14 cellular contexts compared by ENCODE assay signal in the genomic region with DNA sequence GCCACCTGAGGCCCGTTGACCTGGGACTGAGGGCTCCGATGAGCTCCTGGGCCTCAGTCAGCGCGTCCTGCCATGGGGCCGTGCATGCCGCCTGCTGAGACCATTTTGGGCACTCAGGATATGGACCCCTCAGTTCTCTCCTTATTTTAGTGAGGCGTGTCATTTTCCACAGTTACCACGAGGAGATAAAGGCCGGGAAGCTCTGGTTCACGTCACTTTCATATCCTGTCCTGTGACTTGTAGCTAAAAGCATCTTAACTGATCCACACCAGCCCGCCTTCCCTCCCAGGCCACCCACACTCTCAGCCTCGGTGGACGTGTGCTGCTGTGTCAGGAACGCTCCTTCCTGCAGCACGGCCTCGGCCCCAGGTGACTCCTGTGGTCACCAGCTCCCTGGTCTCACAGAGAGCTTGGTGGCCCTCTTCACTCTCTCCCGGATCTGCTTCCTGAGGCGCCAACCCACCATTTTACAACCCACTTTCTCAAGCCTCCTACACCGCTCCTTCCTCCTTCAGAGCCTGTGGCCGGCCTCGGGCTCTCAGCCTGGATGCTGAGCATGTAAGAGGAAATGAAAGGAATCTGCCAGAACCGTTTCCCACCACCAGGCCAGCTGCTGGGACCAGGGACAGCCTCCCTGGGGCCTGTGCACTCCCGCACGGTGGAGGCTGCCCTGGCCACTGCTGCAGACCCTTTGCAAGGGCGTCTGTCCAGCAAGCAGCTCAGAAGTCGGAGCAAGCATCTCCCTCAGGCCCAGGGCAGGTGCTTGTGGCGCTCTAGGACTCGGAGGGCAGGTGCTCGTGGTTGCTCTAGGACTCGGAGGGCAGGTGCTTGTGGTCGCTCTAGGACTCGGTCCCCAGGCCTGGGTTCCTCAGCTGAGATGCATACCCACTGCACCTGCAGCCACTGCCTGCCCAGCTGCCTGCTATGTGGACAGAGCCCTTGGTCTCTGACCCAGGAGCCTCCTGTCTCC. TPM values are rescaled to one million over a fixed set of nuclear protein-coding genes. Genes with fewer than 3 reads are reported as not detected.
A peak's percentile ranks its signal among the peaks of the same experiment; 100 is the strongest.
DNase-seq lines count a peak whose midpoint lies in the region; ATAC-seq lines count a peak whose summit lies in the region.
"Had no signal": no experiment of that assay in that cellular context is flagged by ENCODE, and none has a peak within 500 bp of the region (broad histone marks: within the 10 kb centered on the region; RNA-seq: fewer than 3 reads in every experiment).

No MANE protein-coding gene starts in this region.

- peaks cover 13% of the 10 kb centered on the region for H3K4me1 ChIP-seq in CD4-positive, CD25-positive, alpha-beta regulatory T cell (ENCODE audit: control insufficient read depth, insufficient read depth, low read length, poor library complexity, severe bottlenecking)
- H3K4me1 ChIP-seq: sigmoid colon had no signal

- no peak for ATAC-seq in CD4-positive, CD25-positive, alpha-beta regulatory T cell (ENCODE audit: low read depth in 2 of 2)
- no peak for ATAC-seq in esophagus mucosa
- ATAC-seq in GM18520 (IDR thresholded peaks at IDR 0.05; ENCODE audit: unreplicated experiment): no peak
- ATAC-seq: left colon; natural killer cell treated with Interleukin-12 subunit alpha and Interleukin-12 subunit beta and Interleukin-15 and Interleukin-18, amount 100 ng/mL, for 72 hours had no signal

- no peak for DNase-seq in CD4-positive, CD25-positive, alpha-beta regulatory T cell
- DNase-seq in ELF-1 (ENCODE audit: low read depth, low spot score) (peak; percentile 63), RPMI8226 (peak; percentile 85), foreskin melanocyte (peak; percentile 21), NCI-H345 (lab: John Stamatoyannopoulos, UW) (no peak)
- DNase-seq: left colon, NCI-H226, sigmoid colon, T1000, testis had no signal

- no peak overlapping the region for H3K27ac ChIP-seq in CD4-positive, CD25-positive, alpha-beta regulatory T cell (ENCODE audit: insufficient read depth, low read length, poor library complexity, severe bottlenecking)
- H3K27ac ChIP-seq: sigmoid colon had no signal

- H3K9me3 ChIP-seq in CD4-positive, CD25-positive, alpha-beta regulatory T cell (ENCODE audit: control insufficient read depth in 2 of 2, low read length in 2 of 2): no peaks in the 10 kb centered on the region
- H3K9me3 ChIP-seq: sigmoid colon, testis had no signal

- H3K27me3 ChIP-seq in CD4-positive, CD25-positive, alpha-beta regulatory T cell (ENCODE audit: control insufficient read depth, insufficient read depth, low read length): no peaks in the 10 kb centered on the region
- H3K27me3 ChIP-seq: sigmoid colon, testis had no signal

- H3K36me3 Mint-ChIP-seq in CD4-positive, CD25-positive, alpha-beta regulatory T cell: peaks cover 21% of the 10 kb centered on the region
- H3K36me3 Mint-ChIP-seq: natural killer cell treated with Interleukin-12 subunit alpha and Interleukin-12 subunit beta and Interleukin-15 and Interleukin-18, amount 100 ng/mL, for 72 hours had no signal

- H3K9me3 Mint-ChIP-seq in CD4-positive, CD25-positive, alpha-beta regulatory T cell: peaks cover 0 to 2% (median 0%) of the 10 kb centered on the region in 7 donors
- H3K9me3 Mint-ChIP-seq: brain; natural killer cell treated with Interleukin-12 subunit alpha and Interleukin-12 subunit beta and Interleukin-15 and Interleukin-18, amount 100 ng/mL, for 72 hours had no signal

- H3K4me1 Mint-ChIP-seq in CD4-positive, CD25-positive, alpha-beta regulatory T cell: peaks cover 0 to 51% (median 14%) of the 10 kb centered on the region in 4 donors

- peak overlapping the region in 2 of 3 donors; percentile 75 to 99 for H3K27ac Mint-ChIP-seq in CD4-positive, CD25-positive, alpha-beta regulatory T cell
- H3K27ac Mint-ChIP-seq: natural killer cell treated with Interleukin-12 subunit alpha and Interleukin-12 subunit beta and Interleukin-15 and Interleukin-18, amount 100 ng/mL, for 72 hours had no signal

- no peaks in the 10 kb centered on the region for H3K36me3 ChIP-seq in CD4-positive, CD25-positive, alpha-beta regulatory T cell (ENCODE audit: control insufficient read depth, insufficient read depth, low read length)

- H3K4me3 ChIP-seq in CD4-positive, CD25-positive, alpha-beta regulatory T cell (ENCODE audit: low read depth, low read length): no peak overlapping the region
- H3K4me3 ChIP-seq: sigmoid colon, testis had no signal

- H3K27me3 Mint-ChIP-seq in CD4-positive, CD25-positive, alpha-beta regulatory T cell: no peaks in the 10 kb centered on the region
- H3K27me3 Mint-ChIP-seq: brain; natural killer cell treated with Interleukin-12 subunit alpha and Interleukin-12 subunit beta and Interleukin-15 and Interleukin-18, amount 100 ng/mL, for 72 hours had no signal

- no peak overlapping the region for H3K4me3 Mint-ChIP-seq in CD4-positive, CD25-positive, alpha-beta regulatory T cell
- H3K4me3 Mint-ChIP-seq: brain; natural killer cell treated with Interleukin-12 subunit alpha and Interleukin-12 subunit beta and Interleukin-15 and Interleukin-18, amount 100 ng/mL, for 72 hours had no signal

RNA-seq across cellular contexts. Expression of gene FASN, which starts 23.9 kb away (rescaled TPM):
- total RNA-seq in CD4-positive, CD25-positive, alpha-beta regulatory T cell: 153 TPM
- polyA plus RNA-seq in CD4-positive, CD25-positive, alpha-beta regulatory T cell: under 1 TPM; 0.23 to 0.93 (median 0.59) TPM
- 352 TPM for total RNA-seq in esophagus mucosa

RNA-seq across cellular contexts. Expression of gene DUS1L, which starts 56.3 kb away (rescaled TPM):
- total RNA-seq in CD4-positive, CD25-positive, alpha-beta regulatory T cell: 128 TPM
- polyA plus RNA-seq in CD4-positive, CD25-positive, alpha-beta regulatory T cell: 10 to 100 TPM; 49.3 to 91.5 (median 62.3) TPM
- total RNA-seq in esophagus mucosa: 78.4 TPM

Comparison
In these comparisons a context has a peak if more than half of its experiments do, and no peak if none do; other contexts are left out.
1. DNase-seq: peak in ELF-1 (single experiment), RPMI8226 (single experiment) and foreskin melanocyte (single experiment); none in CD4-positive, CD25-positive, alpha-beta regulatory T cell (0 of 3) and NCI-H345 (single experiment).